In the genomic region with DNA sequence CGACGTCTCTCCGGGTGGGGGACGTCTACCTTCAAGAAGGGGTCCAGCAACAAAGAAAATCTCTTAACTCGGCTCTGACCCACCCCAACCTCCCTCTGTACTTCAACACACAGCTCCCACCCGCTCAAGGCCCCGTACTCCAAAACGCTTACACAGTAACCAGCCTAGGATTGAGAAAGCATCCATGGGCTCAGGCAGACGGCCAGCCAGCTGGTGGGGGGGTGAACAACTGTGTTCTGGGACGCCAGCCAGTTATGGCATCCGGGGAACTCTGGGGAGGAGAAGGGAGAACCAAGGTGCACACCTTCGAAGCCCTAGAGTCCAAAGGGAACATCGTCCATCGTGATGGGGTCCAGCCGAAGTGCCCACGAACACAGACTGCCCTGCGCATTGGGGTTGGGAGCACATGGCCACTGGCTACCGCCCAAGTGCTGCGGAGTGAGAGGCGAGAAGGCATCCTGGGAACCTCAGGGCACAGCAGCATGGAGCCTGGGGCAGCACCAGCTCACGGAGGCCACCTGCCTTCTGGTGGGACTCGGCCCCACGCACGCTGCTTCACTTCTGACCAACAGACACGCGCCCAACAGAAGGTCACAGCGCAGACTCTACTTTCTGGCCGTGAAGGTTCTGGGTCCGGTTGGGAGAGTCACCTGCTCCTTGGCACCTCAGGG, we compare ENCODE assay signal across 8 cellular contexts. TPM values are rescaled to one million over a fixed set of nuclear protein-coding genes. Genes with fewer than 3 reads are reported as not detected.
DNase-seq lines count a peak whose midpoint lies in the region; ATAC-seq and TF ChIP-seq lines count a peak whose summit lies in the region.

No MANE protein-coding gene starts in this region.

- H3K27ac ChIP-seq in HEK293 (ENCODE audit: extremely low read depth, low read depth, low read length) (no peak overlapping the region), ascending aorta (peak overlapping the region; percentile 53 to 66), hepatocyte (peak overlapping the region; percentile 68)

- H3K4me1 ChIP-seq in HEK293 (ENCODE audit: control insufficient read depth, insufficient read depth, low read length) (peaks cover 9% of the 10 kb centered on the region), ascending aorta (peaks cover 36 to 55% of the 10 kb centered on the region in 2 donors), hepatocyte (ENCODE audit: insufficient read depth) (peaks cover 27% of the 10 kb centered on the region)

- H2AFZ ChIP-seq in hepatocyte = no peak overlapping the region

- H3K79me2 ChIP-seq in hepatocyte = peaks cover 48% of the 10 kb centered on the region

- H3K4me3 ChIP-seq in HEK293 (ENCODE audit: low read depth, low read length) (no peak overlapping the region), ascending aorta (no peak overlapping the region), hepatocyte (no peak overlapping the region)

- H3K36me3 ChIP-seq in HEK293 (ENCODE audit: control insufficient read depth in 2 of 2, insufficient read depth in 1 of 2, low read length in 2 of 2) = peaks cover 15 to 87% of the 10 kb centered on the region in 2 experiments; a peak in 2 of 3 replicates
- H3K36me3 ChIP-seq in ascending aorta = peaks cover 65% of the 10 kb centered on the region in 2 donors
- no peaks in the 10 kb centered on the region for H3K36me3 ChIP-seq in hepatocyte (replicated peaks; ENCODE audit: insufficient read depth, low read depth)

- CTCF ChIA-PET in HEK293 (lab: Yijun Ruan, JAX) = interaction anchor here (0.6 to 1.9 kb wide), 4 partner anchors 15 to 646 kb away, joined by 3 to 9 read pairs (median 4); no protein-coding TSS in a partner anchor

- H3K27me3 ChIP-seq in ascending aorta (no peaks in the 10 kb centered on the region), hepatocyte (no peaks in the 10 kb centered on the region)

- no peaks in the 10 kb centered on the region for H3K9me3 ChIP-seq in HEK293 (ENCODE audit: control insufficient read depth, insufficient read depth, low read depth, low read length)
- no peaks in the 10 kb centered on the region for H3K9me3 ChIP-seq in ascending aorta
- no peaks in the 10 kb centered on the region for H3K9me3 ChIP-seq in hepatocyte (ENCODE audit: low read depth)

- no peak for ATAC-seq in GM21825 (IDR thresholded peaks at IDR 0.05; ENCODE audit: unreplicated experiment)
- no peak for ATAC-seq in GM18502 (IDR thresholded peaks at IDR 0.05; ENCODE audit: poor library complexity, unreplicated experiment)

- POLR2A ChIA-PET in HEK293 (lab: Yijun Ruan, JAX) = interaction anchor here (2.5 kb wide), 1 partner anchor 30 kb away, joined by 16 read pairs; a partner anchor contains a TSS

- H3K4me2 ChIP-seq in hepatocyte = no peak overlapping the region

- no peak for TF ChIP-seq CTCF in HEK293 (tag by site-specific recombination; IDR thresholded peaks at IDR 0.05)
- TF ChIP-seq CTCF in ascending aorta (IDR thresholded peaks at IDR 0.05) = no peak
- TF ChIP-seq CTCF in hepatocyte (IDR thresholded peaks at IDR 0.05; ENCODE audit: poor library complexity) = no peak

- DNase-seq in ascending aorta (ENCODE audit: low spot score in 2 of 2) (peak in 1 of 2 donors; percentile 89), hepatocyte (ENCODE audit: low spot score) (peak; percentile 74), stromal cell of bone marrow (ENCODE audit: low read depth) (peak; percentile 65), NCI-H1105 treated with DMSO at 0.1 percent for 48 hours (lab: John Stamatoyannopoulos, UW) (no peak), RKO (ENCODE audit: low spot score) (no peak)

- intact Hi-C loops in ascending aorta (cut with DNase I) = loop anchor here (1.0 to 5.0 kb wide), 3 partner anchors 14 to 36 kb away; a partner anchor contains a TSS

- no peaks in the 10 kb centered on the region for H3K9me2 ChIP-seq in hepatocyte (replicated peaks; ENCODE audit: insufficient read depth)

- WGBS in hepatocyte (ENCODE audit: low lambda C conversion rate, missing lambda C conversion rate) = 89% methylated on average over 29 of the region's 29 CpGs

- H4K20me1 ChIP-seq in hepatocyte (ENCODE audit: insufficient read depth, poor library complexity, severe bottlenecking) = peaks cover 69% of the 10 kb centered on the region

TF ChIP-seq in HEK293, 187 proteins besides CTCF, POLR2A, EP300 and RAD21:
- TF ChIP-seq ZNF600 (tag by site-specific recombination; IDR thresholded peaks at IDR 0.05) (peak; percentile 63; the same call in 1 of the 2 replicates), ZNF248 (tag by site-specific recombination; IDR thresholded peaks at IDR 0.05) (no peak), ZNF548 (tag by site-specific recombination; IDR thresholded peaks at IDR 0.05) (no peak)

RNA-seq across cellular contexts. Expression of a gene that starts 14.3 kb away (rescaled TPM):
- total RNA-seq in ascending aorta = 253 TPM
- 240 and 290 TPM in 2 replicates for total RNA-seq in hepatocyte
- polyA plus RNA-seq in hepatocyte = 114 and 125 TPM in 2 replicates

RNA-seq across cellular contexts. Expression of a gene that starts 30.4 kb away (rescaled TPM):
- 86.8 TPM for total RNA-seq in ascending aorta
- 55.7 and 72.5 TPM in 2 replicates for total RNA-seq in hepatocyte
- polyA plus RNA-seq in hepatocyte = 152 and 193 TPM in 2 replicates

RNA-seq across cellular contexts. Expression of a gene that starts 30.5 kb away (rescaled TPM):
- 12.8 TPM for total RNA-seq in ascending aorta
- total RNA-seq in hepatocyte = 10.0 and 15.7 TPM in 2 replicates
- polyA plus RNA-seq in hepatocyte = 29.8 and 49.5 TPM in 2 replicates

Comparison
In these comparisons a context has a peak if more than half of its experiments do, and no peak if none do; other contexts are left out.
1. DNase-seq: peak in hepatocyte (single experiment) and stromal cell of bone marrow (single experiment); none in NCI-H1105 treated with DMSO at 0.1 percent for 48 hours (single experiment) and RKO (single experiment).